11 cellular contexts compared by ENCODE assay signal in the genomic region with DNA sequence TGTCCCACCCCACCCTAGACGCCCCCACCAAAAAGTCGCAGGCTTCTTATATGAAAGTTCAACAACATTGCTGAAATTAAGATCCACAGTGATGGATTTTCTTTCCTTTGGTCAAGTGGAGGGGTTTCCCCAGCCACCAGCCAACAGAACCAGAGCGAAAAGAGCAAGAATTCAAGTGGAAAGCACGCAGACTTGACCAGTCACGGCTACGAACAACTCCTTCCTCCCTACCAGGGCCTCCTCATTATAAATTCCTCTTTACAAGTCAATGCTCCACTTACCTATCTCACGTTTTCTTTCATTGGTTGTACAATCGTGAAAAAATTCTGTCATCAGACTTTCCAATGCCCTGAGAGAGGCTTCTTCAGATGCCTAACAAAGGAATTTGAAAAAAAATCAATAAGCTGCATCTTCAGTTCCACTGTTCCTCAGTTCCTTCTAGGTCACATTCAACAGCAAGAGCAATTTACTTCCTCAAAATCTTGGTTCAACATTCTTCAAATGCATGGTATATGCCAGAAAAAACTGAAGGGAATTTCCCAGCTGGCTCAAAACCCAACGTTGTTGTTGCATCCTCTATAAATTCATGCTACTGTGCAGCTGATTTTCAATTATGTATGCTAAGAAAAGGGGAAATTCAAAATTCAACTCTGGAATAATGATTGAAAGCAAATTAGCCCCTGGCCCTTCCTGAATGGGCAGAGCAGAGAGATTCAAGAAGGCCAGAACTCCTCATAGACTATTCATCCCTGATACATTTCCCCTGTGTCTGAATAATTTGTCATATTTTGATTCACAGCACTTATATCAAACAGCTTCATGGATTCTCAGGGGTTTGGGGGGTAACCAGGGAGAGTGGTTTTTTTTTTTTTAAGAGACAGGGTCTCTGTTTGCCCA. TPM values are rescaled to one million over a fixed set of nuclear protein-coding genes. Genes with fewer than 3 reads are reported as not detected.
DNase-seq lines count a peak whose midpoint lies in the region; ATAC-seq and TF ChIP-seq lines count a peak whose summit lies in the region.
"Had no signal": no experiment of that assay in that cellular context is flagged by ENCODE, and none has a peak within 500 bp of the region (broad histone marks: within the 10 kb centered on the region; RNA-seq: fewer than 3 reads in every experiment).

No MANE protein-coding gene starts in this region.

- DNase-seq in HL-60 (ENCODE audit: low read depth in 1 of 2, low spot score in 1 of 2) (peak in 1 of 2 experiments; percentile 38), mesenchymal stem cell (peak; percentile 45), NCI-H69 (lab: John Stamatoyannopoulos, UW) (no peak), DMS79 (lab: John Stamatoyannopoulos, UW) (no peak)
- DNase-seq: stimulated activated CD4-positive, alpha-beta T cell treated with anti-CD3 and anti-CD28 coated beads, Interleukin-4, amount 100 ng/mL, for 1 hour; T-helper 9 cell had no signal

- peak overlapping the region in 1 of 2 experiments; percentile 67 for H2BK12ac ChIP-seq in mesenchymal stem cell (ENCODE audit: low read length in 2 of 2)

- H4K8ac ChIP-seq in mesenchymal stem cell (ENCODE audit: low read length) = peak overlapping the region; percentile 71

- H2BK120ac ChIP-seq in mesenchymal stem cell (ENCODE audit: low read depth, low read length) = peak overlapping the region; percentile 37

- H3K27ac ChIP-seq in BLaER1 (no peak overlapping the region), HL-60 (replicated peaks) (peak overlapping the region; percentile 25; the same call in 1 of the 2 replicates), mesenchymal stem cell (ENCODE audit: low read length, poor library complexity, severe bottlenecking) (peak overlapping the region; percentile 90)

- peak overlapping the region; percentile 78 for H3K4me3 Mint-ChIP-seq in activated naive CD8-positive, alpha-beta T cell

- H3K36me3 ChIP-seq in BLaER1 (peaks cover 78% of the 10 kb centered on the region), mesenchymal stem cell (ENCODE audit: control insufficient read depth in 1 of 2, insufficient read depth in 2 of 2, low read depth in 1 of 2, low read length in 2 of 2) (peaks cover 3 to 24% of the 10 kb centered on the region in 2 experiments)

- no peak overlapping the region for H4K91ac ChIP-seq in mesenchymal stem cell (ENCODE audit: low read length)

- no peak for TF ChIP-seq CTCF in HL-60 (IDR thresholded peaks at IDR 0.05; ENCODE audit: insufficient read depth, low read length)

- no peak overlapping the region for H2BK5ac ChIP-seq in mesenchymal stem cell (ENCODE audit: low read depth, low read length, poor library complexity, severe bottlenecking)

- peaks cover 11% of the 10 kb centered on the region for H3K79me1 ChIP-seq in mesenchymal stem cell (replicated peaks; ENCODE audit: low read length, poor library complexity, severe bottlenecking)

- H3K27ac Mint-ChIP-seq in activated naive CD8-positive, alpha-beta T cell = peak overlapping the region; percentile 95

- peaks cover 4% of the 10 kb centered on the region for H3K9me3 Mint-ChIP-seq in activated naive CD8-positive, alpha-beta T cell (ENCODE audit: low read depth)

- no peaks in the 10 kb centered on the region for H3K27me3 Mint-ChIP-seq in activated naive CD8-positive, alpha-beta T cell

- H3K18ac ChIP-seq in mesenchymal stem cell (ENCODE audit: low read depth in 1 of 2, low read length in 2 of 2) = no peak overlapping the region

- H3K9ac ChIP-seq in BLaER1 = no peak overlapping the region
- no peak overlapping the region for H3K9ac ChIP-seq in mesenchymal stem cell (ENCODE audit: low read length)

- ATAC-seq in GM18909 (IDR thresholded peaks at IDR 0.05; ENCODE audit: poor library complexity, unreplicated experiment) (no peak), GM18502 (IDR thresholded peaks at IDR 0.05; ENCODE audit: poor library complexity, unreplicated experiment) (no peak)

- peaks cover 14% of the 10 kb centered on the region for H3K9me3 ChIP-seq in BLaER1
- no peaks in the 10 kb centered on the region for H3K9me3 ChIP-seq in mesenchymal stem cell (ENCODE audit: control insufficient read depth, low read length)
- H3K9me3 ChIP-seq: gastroesophageal sphincter had no signal

- H3K4me3 ChIP-seq in BLaER1 (no peak overlapping the region), HL-60 (replicated peaks; ENCODE audit: insufficient read depth, low read length) (no peak overlapping the region), mesenchymal stem cell (ENCODE audit: insufficient read depth in 1 of 2, low read depth in 1 of 2, low read length in 2 of 2) (peak overlapping the region in 1 of 2 experiments; percentile 5)
- H3K4me3 ChIP-seq: gastroesophageal sphincter had no signal

- H3K27me3 ChIP-seq in BLaER1 (no peaks in the 10 kb centered on the region), HL-60 (ENCODE audit: insufficient read depth, poor library complexity, severe bottlenecking) (no peaks in the 10 kb centered on the region), mesenchymal stem cell (ENCODE audit: control insufficient read depth in 1 of 2, insufficient read depth in 1 of 2, low read length in 2 of 2) (no peaks in the 10 kb centered on the region)
- H3K27me3 ChIP-seq: gastroesophageal sphincter had no signal

- H2AK5ac ChIP-seq in mesenchymal stem cell (ENCODE audit: low read length, severe bottlenecking) = peak overlapping the region; percentile 91

- peaks cover 24% of the 10 kb centered on the region; the same call in 1 of the 2 replicates for H3K4me1 ChIP-seq in BLaER1
- H3K4me1 ChIP-seq in mesenchymal stem cell (ENCODE audit: control insufficient read depth, insufficient read depth, low read depth, low read length) = peaks cover 4% of the 10 kb centered on the region

- WGBS in mesenchymal stem cell = 94% methylated on average over 6 of the region's 9 CpGs

- no peak overlapping the region for H2BK15ac ChIP-seq in mesenchymal stem cell (ENCODE audit: low read depth, poor library complexity, severe bottlenecking)

- H4K20me1 ChIP-seq in BLaER1 = peaks cover 93% of the 10 kb centered on the region

- H2AFZ ChIP-seq in mesenchymal stem cell (ENCODE audit: low read depth, low read length) = no peak overlapping the region

- H3K4me2 ChIP-seq in BLaER1 = peak overlapping the region; percentile 18; the same call in 1 of the 2 replicates
- H3K4me2 ChIP-seq in mesenchymal stem cell (ENCODE audit: low read length, poor library complexity, severe bottlenecking) = no peak overlapping the region

- H3K4me1 Mint-ChIP-seq in activated naive CD8-positive, alpha-beta T cell (ENCODE audit: low read depth) = peaks cover 84% of the 10 kb centered on the region

- H3K23ac ChIP-seq in mesenchymal stem cell (ENCODE audit: low read length in 2 of 2) = no peak overlapping the region

- H3K4ac ChIP-seq in mesenchymal stem cell (ENCODE audit: low read depth in 1 of 2, low read length in 2 of 2) = no peak overlapping the region

- H3K36me3 Mint-ChIP-seq in activated naive CD8-positive, alpha-beta T cell = peaks cover 25% of the 10 kb centered on the region

- H3K14ac ChIP-seq in mesenchymal stem cell (ENCODE audit: low read length in 2 of 2) = no peak overlapping the region

RNA-seq across cellular contexts. Expression of a gene that starts 30.9 kb away (rescaled TPM):
- 52.4 TPM for polyA plus RNA-seq in mesenchymal stem cell (2013, experiment 1 of 2)
- polyA plus RNA-seq in mesenchymal stem cell (2013, experiment 2 of 2) = 54.0 TPM
